Comparison of ENCODE assay signal across 20 cellular contexts in genomic region chr5:76209297-76209696, GRCh38.
DNase-seq lines count a peak whose midpoint lies in the region; ATAC-seq and TF ChIP-seq lines count a peak whose summit lies in the region.
"Had no signal": no experiment of that assay in that cellular context is flagged by ENCODE, and none has a peak within 500 bp of the region (broad histone marks: within the 10 kb centered on the region; RNA-seq: fewer than 3 reads in every experiment).

No MANE protein-coding gene starts in this region.

- H3K9me3 Mint-ChIP-seq in MCF 10A (ENCODE audit: unreplicated experiment): no peaks in the 10 kb centered on the region
- H3K9me3 Mint-ChIP-seq in chondrocyte (ENCODE audit: low read depth): peaks cover 7% of the 10 kb centered on the region
- H3K9me3 Mint-ChIP-seq in activated CD4-positive, alpha-beta T cell treated with anti-CD3 and anti-CD28 coated beads, Interleukin-2, amount 10 ng/mL, durations not matched to agents 24 days and 14 days: peaks cover 8% of the 10 kb centered on the region

- H3K4me2 ChIP-seq in MM.1S (ENCODE audit: low read depth, low read length): no peak overlapping the region

- peaks cover 33% of the 10 kb centered on the region for H3K27me3 Mint-ChIP-seq in MCF 10A (ENCODE audit: insufficient read depth, unreplicated experiment)
- H3K27me3 Mint-ChIP-seq in chondrocyte (ENCODE audit: low read depth): peaks cover 12% of the 10 kb centered on the region
- peaks cover 20% of the 10 kb centered on the region for H3K27me3 Mint-ChIP-seq in activated CD4-positive, alpha-beta T cell treated with anti-CD3 and anti-CD28 coated beads, Interleukin-2, amount 10 ng/mL, durations not matched to agents 24 days and 14 days
- H3K27me3 Mint-ChIP-seq: brain had no signal

- H3K4me1 Mint-ChIP-seq in MCF 10A (ENCODE audit: insufficient read depth, unreplicated experiment) (no peaks in the 10 kb centered on the region), chondrocyte (ENCODE audit: low read depth) (no peaks in the 10 kb centered on the region)
- no peaks in the 10 kb centered on the region for H3K4me1 Mint-ChIP-seq in activated CD4-positive, alpha-beta T cell treated with anti-CD3 and anti-CD28 coated beads, Interleukin-2, amount 10 ng/mL, durations not matched to agents 24 days and 14 days

- H3K36me3 ChIP-seq in breast epithelium (no peaks in the 10 kb centered on the region), MM.1S (replicated peaks; ENCODE audit: insufficient read depth, low read length) (no peaks in the 10 kb centered on the region)

- no peak for TF ChIP-seq POLR2A in breast epithelium (IDR thresholded peaks at IDR 0.05)

- BruUV-seq in MCF 10A (replicated peaks; lab: Mats Ljungman, UMichigan): no TSS peak

- ATAC-seq in GM21786 (IDR thresholded peaks at IDR 0.05; ENCODE audit: unreplicated experiment) (no peak), HG02642 (IDR thresholded peaks at IDR 0.05; ENCODE audit: poor library complexity, unreplicated experiment) (no peak)
- ATAC-seq: activated T-cell treated with anti-CD3 and anti-CD28 coated beads, Interleukin-2, amount 50 U/mL, for 72 hours; WTC11 had no signal

- no peaks in the 10 kb centered on the region for H3K9me2 ChIP-seq in MM.1S (replicated peaks; ENCODE audit: insufficient read depth, low read length)

- H3K79me2 ChIP-seq in MM.1S (ENCODE audit: low read length): no peaks in the 10 kb centered on the region

- peak; percentile 12 for DNase-seq in MCF 10A (ENCODE audit: unreplicated experiment)
- DNase-seq in breast epithelium (ENCODE audit: low spot score in 2 of 2): no peak
- no peak for DNase-seq in MM.1S
- no peak for DNase-seq in chondrocyte (ENCODE audit: low spot score)
- no peak for DNase-seq in NCI-H2107 (lab: John Stamatoyannopoulos, UW)
- DNase-seq in activated CD4-positive, alpha-beta T cell treated with anti-CD3 and anti-CD28 coated beads, Interleukin-2, amount 10 ng/mL, durations not matched to agents 24 days and 14 days: no peak
- DNase-seq: activated T-cell treated with anti-CD3 and anti-CD28 coated beads, Interleukin-2, amount 50 U/mL, for 72 hours; COR-L47; dermis blood vessel endothelial cell; GDM1; NCI-H2029 treated with DMSO at 0.1 percent for 48 hours; NCI-H510A treated with DMSO at 0.1 percent for 48 hours; posterior cingulate gyrus; stimulated activated CD4-positive, alpha-beta T cell treated with anti-CD3 and anti-CD28 coated beads, Interleukin-4, amount 100 ng/mL, for 1 hour had no signal

- H3K27ac Mint-ChIP-seq in MCF 10A (ENCODE audit: low read depth, unreplicated experiment) (no peak overlapping the region), chondrocyte (ENCODE audit: unreplicated experiment) (no peak overlapping the region)
- no peak overlapping the region for H3K27ac Mint-ChIP-seq in activated CD4-positive, alpha-beta T cell treated with anti-CD3 and anti-CD28 coated beads, Interleukin-2, amount 10 ng/mL, durations not matched to agents 24 days and 14 days
- H3K27ac Mint-ChIP-seq: activated naive CD8-positive, alpha-beta T cell; activated T-cell treated with anti-CD3 and anti-CD28 coated beads, Interleukin-2, amount 50 U/mL, for 72 hours; brain; T-helper 1 cell treated with Interleukin-12 subunit alpha and Interleukin-12 subunit beta and Interleukin-4 antibody, amounts not matched to agents 30 μg/mL and 1 μg/mL, for 36 hours; WTC11 had no signal

- H3K4me3 ChIP-seq in breast epithelium: no peak overlapping the region
- no peak overlapping the region for H3K4me3 ChIP-seq in MM.1S (ENCODE audit: low read length)

- no peaks in the 10 kb centered on the region for H4K20me1 ChIP-seq in MM.1S (ENCODE audit: insufficient read depth, low read length)

- CTCF ChIA-PET in MCF 10A (lab: Yijun Ruan, JAX): interaction anchor here (1.4 kb wide), 1 partner anchor 9 kb away, joined by 4 read pairs; no protein-coding TSS in a partner anchor

- H3K9me3 ChIP-seq in breast epithelium: peaks cover 7 to 9% of the 10 kb centered on the region in 2 donors
- no peaks in the 10 kb centered on the region for H3K9me3 ChIP-seq in MM.1S (replicated peaks; ENCODE audit: insufficient read depth, low read length)

- H3K4me3 Mint-ChIP-seq in MCF 10A (ENCODE audit: unreplicated experiment) (no peak overlapping the region), chondrocyte (ENCODE audit: unreplicated experiment) (no peak overlapping the region)
- H3K4me3 Mint-ChIP-seq in activated CD4-positive, alpha-beta T cell treated with anti-CD3 and anti-CD28 coated beads, Interleukin-2, amount 10 ng/mL, durations not matched to agents 24 days and 14 days: no peak overlapping the region
- H3K4me3 Mint-ChIP-seq: activated naive CD8-positive, alpha-beta T cell; activated T-cell treated with anti-CD3 and anti-CD28 coated beads, Interleukin-2, amount 50 U/mL, for 72 hours; brain; T-helper 1 cell treated with Interleukin-12 subunit alpha and Interleukin-12 subunit beta and Interleukin-4 antibody, amounts not matched to agents 30 μg/mL and 1 μg/mL, for 36 hours; WTC11 had no signal

- H3K27me3 ChIP-seq in breast epithelium (no peaks in the 10 kb centered on the region), MM.1S (replicated peaks; ENCODE audit: insufficient read depth, low read length) (no peaks in the 10 kb centered on the region)

- peak; percentile 11 for TF ChIP-seq CTCF in MCF 10A (IDR thresholded peaks at IDR 0.05; ENCODE audit: unreplicated experiment)
- TF ChIP-seq CTCF in breast epithelium (IDR thresholded peaks at IDR 0.05): no peak
- TF ChIP-seq CTCF in MM.1S (IDR thresholded peaks at IDR 0.05; ENCODE audit: low read length): peak; percentile 27; the same call in 1 of the 2 replicates
- peak; percentile 49 for TF ChIP-seq CTCF in chondrocyte (IDR thresholded peaks at IDR 0.05)

- intact Hi-C loops in MCF 10A (cut with micrococcal nuclease): no loop called here
- intact Hi-C loops in breast epithelium (cut with DNase I; ENCODE audit: low total_unique reads): no loop called here
- intact Hi-C loops in activated CD4-positive, alpha-beta T cell treated with anti-CD3 and anti-CD28 coated beads, Interleukin-2, amount 10 ng/mL, durations not matched to agents 24 days and 14 days (cut with micrococcal nuclease): no loop called here

- no peaks in the 10 kb centered on the region for H3K36me3 Mint-ChIP-seq in MCF 10A (ENCODE audit: insufficient read depth, unreplicated experiment)
- no peaks in the 10 kb centered on the region for H3K36me3 Mint-ChIP-seq in chondrocyte (ENCODE audit: low read depth)
- H3K36me3 Mint-ChIP-seq in activated CD4-positive, alpha-beta T cell treated with anti-CD3 and anti-CD28 coated beads, Interleukin-2, amount 10 ng/mL, durations not matched to agents 24 days and 14 days (ENCODE audit: low read depth): no peaks in the 10 kb centered on the region
- H3K36me3 Mint-ChIP-seq: activated naive CD8-positive, alpha-beta T cell; brain had no signal

- H2AFZ ChIP-seq in MM.1S (ENCODE audit: low read length): no peak overlapping the region

- no peak overlapping the region for H3K27ac ChIP-seq in breast epithelium
- no peak overlapping the region for H3K27ac ChIP-seq in MM.1S (ENCODE audit: low read length)

- H3K9ac ChIP-seq in MM.1S (ENCODE audit: low read length): no peak overlapping the region

- POLR2A ChIA-PET in MCF 10A (lab: Yijun Ruan, JAX): interaction anchor here (0.7 kb wide), 1 partner anchor 186 kb away, joined by 3 read pairs; no protein-coding TSS in a partner anchor

- H3K4me1 ChIP-seq in breast epithelium: no peaks in the 10 kb centered on the region
- no peaks in the 10 kb centered on the region for H3K4me1 ChIP-seq in MM.1S (ENCODE audit: low read length)

- no peaks in the 10 kb centered on the region for H3F3A ChIP-seq in MM.1S (ENCODE audit: insufficient read depth, low read length)

Comparison
In these comparisons a context has a peak if more than half of its experiments do, and no peak if none do; other contexts are left out.
1. CTCF ChIP-seq: peak in MCF 10A (single experiment), MM.1S (single experiment) and chondrocyte (single experiment); none in breast epithelium (0 of 3).